In genomic region chr1:178572604-178573003, GRCh38 we compare ENCODE assay signal across 1 cellular context.
TF ChIP-seq lines count a peak whose summit lies in the region.

No MANE protein-coding gene starts in this region.

TF ChIP-seq in SK-N-SH treated with all-trans-retinoic acid at 6 μM for 48 hours, 23 proteins besides CTCF, POLR2A, EP300 and RAD21:
- no peak for TF ChIP-seq ESRRG (CRISPR knock-in tag; IDR thresholded peaks at IDR 0.05)
- no peak for TF ChIP-seq CSDC2 (CRISPR knock-in tag; IDR thresholded peaks at IDR 0.05)
- no peak for TF ChIP-seq ZNF565 (CRISPR knock-in tag; conservative IDR thresholded peaks at IDR 0.05; ENCODE audit: low read depth)
- no peak for TF ChIP-seq ZNF8 (CRISPR knock-in tag; IDR thresholded peaks at IDR 0.05)
- TF ChIP-seq PATZ1 (CRISPR knock-in tag; IDR thresholded peaks at IDR 0.05; ENCODE audit: borderline replicate concordance), result no peak
- TF ChIP-seq PPARA (CRISPR knock-in tag; IDR thresholded peaks at IDR 0.05; ENCODE audit: borderline replicate concordance), result no peak
